ENCODE assay signal across 13 cellular contexts in the genomic region with DNA sequence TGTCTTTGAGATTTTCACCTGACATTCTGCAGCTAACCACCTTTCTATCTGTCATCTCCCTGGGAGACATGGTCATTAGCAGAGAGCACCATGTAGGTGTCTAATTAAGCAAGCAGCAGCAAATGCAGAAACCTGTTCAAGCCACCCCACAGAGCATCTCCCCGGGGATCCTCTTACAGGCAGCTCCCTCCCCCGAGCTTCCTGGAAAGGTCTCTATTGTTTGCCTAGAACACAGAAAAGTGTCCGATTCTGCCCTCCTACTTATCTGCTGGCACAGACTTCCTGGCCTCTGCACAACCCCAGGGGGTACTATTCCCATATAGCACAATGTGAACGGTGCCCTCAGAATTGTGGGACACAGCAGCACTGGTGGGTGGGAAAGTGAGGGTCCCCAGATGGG. TPM values are rescaled to one million over a fixed set of nuclear protein-coding genes. Genes with fewer than 3 reads are reported as not detected.
DNase-seq lines count a peak whose midpoint lies in the region; ATAC-seq and TF ChIP-seq lines count a peak whose summit lies in the region.
"Had no signal": no experiment of that assay in that cellular context is flagged by ENCODE, and none has a peak within 500 bp of the region (broad histone marks: within the 10 kb centered on the region; RNA-seq: fewer than 3 reads in every experiment).

No MANE protein-coding gene starts in this region.

- no peak overlapping the region for H3K4me3 ChIP-seq in BLaER1 treated with 17β-estradiol and CSF1 and Interleukin-3, amounts not matched to agents 10 nM and 100 nM
- H3K4me3 ChIP-seq in MM.1S (ENCODE audit: low read length) = peak overlapping the region; percentile 29; the same call in 1 of the 2 replicates
- H3K4me3 ChIP-seq in gastrocnemius medialis = no peak overlapping the region
- H3K4me3 ChIP-seq in psoas muscle = no peak overlapping the region
- H3K4me3 ChIP-seq in osteoblast (ENCODE audit: insufficient read depth, low read length) = no peak overlapping the region

- no peaks in the 10 kb centered on the region for H3F3A ChIP-seq in MM.1S (ENCODE audit: insufficient read depth, low read length)

- no peaks in the 10 kb centered on the region for H3K79me2 ChIP-seq in MM.1S (ENCODE audit: low read length)
- H3K79me2 ChIP-seq in osteoblast (ENCODE audit: insufficient read depth, low read length) = no peaks in the 10 kb centered on the region

- in situ Hi-C loops in gastrocnemius medialis (cut with MboI; ENCODE audit: low sequenced_read_pairs in 4 of 4) = no loop called here

- H3K36me3 ChIP-seq in BLaER1 treated with 17β-estradiol and CSF1 and Interleukin-3, amounts not matched to agents 10 nM and 100 nM = no peaks in the 10 kb centered on the region
- H3K36me3 ChIP-seq in MM.1S (replicated peaks; ENCODE audit: insufficient read depth, low read length) = no peaks in the 10 kb centered on the region
- H3K36me3 ChIP-seq in gastrocnemius medialis = no peaks in the 10 kb centered on the region
- H3K36me3 ChIP-seq in psoas muscle (ENCODE audit: insufficient read depth in 1 of 2, low read depth in 1 of 2) = no peaks in the 10 kb centered on the region
- no peaks in the 10 kb centered on the region for H3K36me3 ChIP-seq in osteoblast (ENCODE audit: insufficient read depth, low read length)

- ATAC-seq in gastrocnemius medialis (no peak), psoas muscle (no peak), GM21381 (IDR thresholded peaks at IDR 0.05; ENCODE audit: unreplicated experiment) (no peak)

- TF ChIP-seq POLR2A in gastrocnemius medialis (IDR thresholded peaks at IDR 0.05) = no peak

- no peak overlapping the region for H3K27ac ChIP-seq in BLaER1 treated with 17β-estradiol and CSF1 and Interleukin-3, amounts not matched to agents 10 nM and 100 nM
- no peak overlapping the region for H3K27ac ChIP-seq in MM.1S (ENCODE audit: low read length)
- no peak overlapping the region for H3K27ac ChIP-seq in gastrocnemius medialis
- H3K27ac ChIP-seq in psoas muscle = no peak overlapping the region
- no peak overlapping the region for H3K27ac ChIP-seq in osteoblast (ENCODE audit: low read depth, low read length)

- peaks cover 0 to 36% (median 23%) of the 10 kb centered on the region in 10 experiments; a peak in 15 of 20 replicates for H3K4me1 ChIP-seq in BLaER1 treated with 17β-estradiol and CSF1 and Interleukin-3, amounts not matched to agents 10 nM and 100 nM
- H3K4me1 ChIP-seq in MM.1S (ENCODE audit: low read length) (peaks cover 13% of the 10 kb centered on the region), gastrocnemius medialis (peaks cover 0 to 12% of the 10 kb centered on the region in 2 donors), psoas muscle (no peaks in the 10 kb centered on the region), osteoblast (ENCODE audit: insufficient read depth, low read length) (no peaks in the 10 kb centered on the region)

- no peaks in the 10 kb centered on the region for H3K9me2 ChIP-seq in MM.1S (replicated peaks; ENCODE audit: insufficient read depth, low read length)

- no peak for TF ChIP-seq CTCF in MM.1S (IDR thresholded peaks at IDR 0.05; ENCODE audit: low read length)
- no peak for TF ChIP-seq CTCF in gastrocnemius medialis (IDR thresholded peaks at IDR 0.05 in 4 of 5, conservative IDR thresholded peaks at IDR 0.05 in 1 of 5)
- no peak for TF ChIP-seq CTCF in psoas muscle (IDR thresholded peaks at IDR 0.05)
- no peak for TF ChIP-seq CTCF in osteoblast (IDR thresholded peaks at IDR 0.05; ENCODE audit: extremely low read depth, low read depth, low read length)

- H2AFZ ChIP-seq in MM.1S (ENCODE audit: low read length) (peak overlapping the region; percentile 26), osteoblast (ENCODE audit: low read length) (no peak overlapping the region)

- peak overlapping the region in 10 of 11 experiments; percentile 15 to 78 (median 66); a peak in 18 of 22 replicates for H3K4me2 ChIP-seq in BLaER1 treated with 17β-estradiol and CSF1 and Interleukin-3, amounts not matched to agents 10 nM and 100 nM
- H3K4me2 ChIP-seq in MM.1S (ENCODE audit: low read depth, low read length) = peak overlapping the region; percentile 48
- no peak overlapping the region for H3K4me2 ChIP-seq in osteoblast (ENCODE audit: insufficient read depth, low read length)

- WGBS in psoas muscle, 3 donors = 58 to 66% (median 64%) methylated on average over 4 of the region's 4 CpGs

- no peaks in the 10 kb centered on the region for H4K20me1 ChIP-seq in BLaER1 treated with 17β-estradiol and CSF1 and Interleukin-3, amounts not matched to agents 10 nM and 100 nM
- H4K20me1 ChIP-seq in MM.1S (ENCODE audit: insufficient read depth, low read length) = no peaks in the 10 kb centered on the region
- no peaks in the 10 kb centered on the region for H4K20me1 ChIP-seq in osteoblast (ENCODE audit: insufficient read depth, low read length)

- intact Hi-C loops in gastrocnemius medialis (cut with DNase I; ENCODE audit: low total_unique reads) = no loop called here
- intact Hi-C loops in psoas muscle (cut with DNase I) = no loop called here

- no peaks in the 10 kb centered on the region for H3K9me3 ChIP-seq in BLaER1 treated with 17β-estradiol and CSF1 and Interleukin-3, amounts not matched to agents 10 nM and 100 nM (replicated peaks in 1 of 11)
- H3K9me3 ChIP-seq in MM.1S (replicated peaks; ENCODE audit: insufficient read depth, low read length) (no peaks in the 10 kb centered on the region), gastrocnemius medialis (no peaks in the 10 kb centered on the region), psoas muscle (no peaks in the 10 kb centered on the region), osteoblast (ENCODE audit: low read depth, low read length) (no peaks in the 10 kb centered on the region)

- DNase-seq in MM.1S (no peak), NCI-H510A (lab: John Stamatoyannopoulos, UW) (peak; percentile 45), germinal center (ENCODE audit: low spot score) (peak; percentile 25), gastrocnemius medialis (no peak), psoas muscle (no peak), osteoblast (ENCODE audit: insufficient read length, low spot score, missing footprints) (no peak)
- DNase-seq: activated CD4-positive, alpha-beta T cell treated with anti-CD3 and anti-CD28 coated beads for 48 hours; HFFc6; NCI-H524 treated with DMSO at 0.1 percent for 48 hours; posterior cingulate gyrus had no signal

- no peaks in the 10 kb centered on the region for H3K27me3 ChIP-seq in BLaER1 treated with 17β-estradiol and CSF1 and Interleukin-3, amounts not matched to agents 10 nM and 100 nM
- H3K27me3 ChIP-seq in MM.1S (replicated peaks; ENCODE audit: insufficient read depth, low read length) = no peaks in the 10 kb centered on the region
- H3K27me3 ChIP-seq in gastrocnemius medialis = no peaks in the 10 kb centered on the region
- no peaks in the 10 kb centered on the region for H3K27me3 ChIP-seq in psoas muscle (ENCODE audit: insufficient read depth in 3 of 3, low read length in 2 of 3)
- H3K27me3 ChIP-seq in osteoblast (ENCODE audit: insufficient read depth, low read length) = peaks cover 32% of the 10 kb centered on the region

- H3K9ac ChIP-seq in BLaER1 treated with 17β-estradiol and CSF1 and Interleukin-3, amounts not matched to agents 10 nM and 100 nM = no peak overlapping the region
- H3K9ac ChIP-seq in MM.1S (ENCODE audit: low read length) = no peak overlapping the region

RNA-seq across cellular contexts. Expression of a gene that starts 46.1 kb away (rescaled TPM):
- total RNA-seq in gastrocnemius medialis (10 to 100 TPM in 2 of 4 donors, 1 to 10 TPM in 2; 4.3 to 13.2 (median 7.7) TPM), psoas muscle (1 to 10 TPM; 1.5 to 7.1 (median 4.8) TPM), osteoblast (0.29 and 0.36 TPM in 2 replicates)
- 1 to 10 TPM in 2 of 3 donors, under 1 TPM in 1; 0.92 to 1.7 (median 1.2) TPM for polyA plus RNA-seq in psoas muscle
- total RNA-seq: SK-MEL-5 had no signal

Comparison
In these comparisons a context has a peak if more than half of its experiments do, and no peak if none do; other contexts are left out.
1. DNase-seq: peak in NCI-H510A (single experiment) and germinal center (single experiment); none in MM.1S (single experiment), gastrocnemius medialis (0 of 2), psoas muscle (0 of 2) and osteoblast (single experiment).